In genomic region chr19:39399684-39400465, GRCh38 we compare ENCODE assay signal across 10 cellular contexts. TPM values are rescaled to one million over a fixed set of nuclear protein-coding genes. Genes with fewer than 3 reads are reported as not detected.
A peak's percentile ranks its signal among the peaks of the same experiment; 100 is the strongest.
DNase-seq lines count a peak whose midpoint lies in the region; ATAC-seq and TF ChIP-seq lines count a peak whose summit lies in the region.
"Had no signal": no experiment of that assay in that cellular context is flagged by ENCODE, and none has a peak within 500 bp of the region (broad histone marks: within the 10 kb centered on the region; RNA-seq: fewer than 3 reads in every experiment).

No MANE protein-coding gene starts in this region.

- no peak overlapping the region for H3K4me3 Mint-ChIP-seq in activated naive CD4-positive, alpha-beta T cell treated with anti-CD3 and anti-CD28 coated beads, Interleukin-2, amount 10 ng/mL, durations not matched to agents 7 days and 5 days
- H3K4me3 Mint-ChIP-seq in activated T-helper 2 cell treated with anti-CD3 and anti-CD28 coated beads, Interferon-gamma antibody, Interleukin-2, Interleukin-4, amounts not matched to agents 10 μg/mL and 5 μg/mL and 100 μg/mL, durations not matched to agents 14 hours and 24 hours and 36 hours (ENCODE audit: low read depth), result no peak overlapping the region

- H3K27me3 Mint-ChIP-seq in activated naive CD4-positive, alpha-beta T cell treated with anti-CD3 and anti-CD28 coated beads, Interleukin-2, amount 10 ng/mL, durations not matched to agents 7 days and 5 days, result no peaks in the 10 kb centered on the region
- H3K27me3 Mint-ChIP-seq in activated T-helper 2 cell treated with anti-CD3 and anti-CD28 coated beads, Interferon-gamma antibody, Interleukin-2, Interleukin-4, amounts not matched to agents 10 μg/mL and 5 μg/mL and 100 μg/mL, durations not matched to agents 14 hours and 24 hours and 36 hours (ENCODE audit: low read depth), result no peaks in the 10 kb centered on the region

- H3K9me3 Mint-ChIP-seq in activated naive CD4-positive, alpha-beta T cell treated with anti-CD3 and anti-CD28 coated beads, Interleukin-2, amount 10 ng/mL, durations not matched to agents 7 days and 5 days, result no peaks in the 10 kb centered on the region
- H3K9me3 Mint-ChIP-seq in activated T-helper 2 cell treated with anti-CD3 and anti-CD28 coated beads, Interferon-gamma antibody, Interleukin-2, Interleukin-4, amounts not matched to agents 10 μg/mL and 5 μg/mL and 100 μg/mL, durations not matched to agents 14 hours and 24 hours and 36 hours, result no peaks in the 10 kb centered on the region

- peaks cover 79% of the 10 kb centered on the region for H3K4me1 Mint-ChIP-seq in activated naive CD4-positive, alpha-beta T cell treated with anti-CD3 and anti-CD28 coated beads, Interleukin-2, amount 10 ng/mL, durations not matched to agents 7 days and 5 days
- H3K4me1 Mint-ChIP-seq in activated T-helper 2 cell treated with anti-CD3 and anti-CD28 coated beads, Interferon-gamma antibody, Interleukin-2, Interleukin-4, amounts not matched to agents 10 μg/mL and 5 μg/mL and 100 μg/mL, durations not matched to agents 14 hours and 24 hours and 36 hours (ENCODE audit: low read depth), result peaks cover 52% of the 10 kb centered on the region

- ATAC-seq in right lobe of liver, result no peak
- ATAC-seq in HG03378 (IDR thresholded peaks at IDR 0.05; ENCODE audit: unreplicated experiment), result no peak

- H3K4me3 ChIP-seq in right lobe of liver (no peak overlapping the region), thyroid gland (replicated peaks in 1 of 3) (no peak overlapping the region)

- DNase-seq in activated naive CD4-positive, alpha-beta T cell treated with anti-CD3 and anti-CD28 coated beads, Interleukin-2, amount 10 ng/mL, durations not matched to agents 7 days and 5 days, result no peak
- DNase-seq in activated naive CD4-positive, alpha-beta T cell (lab: John Stamatoyannopoulos, UW), result no peak
- no peak for DNase-seq in activated T-helper 2 cell treated with anti-CD3 and anti-CD28 coated beads, Interferon-gamma antibody, Interleukin-2, Interleukin-4, amounts not matched to agents 10 μg/mL and 5 μg/mL and 100 μg/mL, durations not matched to agents 14 hours and 24 hours and 36 hours (ENCODE audit: low spot score)
- DNase-seq in right lobe of liver (no peak), thyroid gland (peak; percentile 92 to 93), SK-N-DZ (ENCODE audit: low spot score) (no peak), NCI-H345 treated with DMSO at 0.1 percent for 48 hours (lab: John Stamatoyannopoulos, UW; ENCODE audit: unreplicated experiment) (no peak)
- DNase-seq: caudate nucleus, head of caudate nucleus had no signal

- TF ChIP-seq POLR2A in right lobe of liver (IDR thresholded peaks at IDR 0.05) (no peak), thyroid gland (IDR thresholded peaks at IDR 0.05) (peak in 1 of 2 donors; percentile 28)

- CTCF ChIA-PET in activated naive CD4-positive, alpha-beta T cell treated with anti-CD3 and anti-CD28 coated beads, Interleukin-2, amount 10 ng/mL, durations not matched to agents 7 days and 5 days (lab: Charles Lee), result interaction anchor here (3.2 to 4.3 kb wide), 2 partner anchors 8 to 12 kb away, joined by 29 to 32 read pairs; partner anchors contain the start of genes PLEKHG2 and ZFP36

- H3K36me3 ChIP-seq in right lobe of liver (no peaks in the 10 kb centered on the region), thyroid gland (peaks cover 0 to 4% of the 10 kb centered on the region in 2 donors)

- intact Hi-C loops in activated T-helper 2 cell treated with anti-CD3 and anti-CD28 coated beads, Interferon-gamma antibody, Interleukin-2, Interleukin-4, amounts not matched to agents 10 μg/mL and 5 μg/mL and 100 μg/mL, durations not matched to agents 14 hours and 24 hours and 36 hours (cut with micrococcal nuclease), result loop anchor here (5.0 to 10.0 kb wide), 2 partner anchors 132 to 545 kb away; partner anchors contain the start of gene EID2B
- intact Hi-C loops in right lobe of liver (cut with DNase I) (no loop called here), thyroid gland (cut with DNase I) (no loop called here)

- 91% methylated on average over 8 of the region's 8 CpGs for WGBS in right lobe of liver (ENCODE audit: insufficient coverage, low coverage, low lambda C conversion rate, missing lambda C conversion rate)
- 57 to 59% methylated on average over 8 of the region's 8 CpGs for WGBS in thyroid gland, 2 donors

- peak overlapping the region; percentile 65 to 99 (median 95) for H3K27ac ChIP-seq in right lobe of liver
- H3K27ac ChIP-seq in thyroid gland, result peak overlapping the region; percentile 74 to 100 (median 99)

- H3K9me3 ChIP-seq in right lobe of liver (no peaks in the 10 kb centered on the region), thyroid gland (no peaks in the 10 kb centered on the region)

- TF ChIP-seq CTCF in right lobe of liver (IDR thresholded peaks at IDR 0.05) (no peak), thyroid gland (IDR thresholded peaks at IDR 0.05) (no peak)

- peaks cover 0 to 66% (median 25%) of the 10 kb centered on the region in 4 donors for H3K4me1 ChIP-seq in right lobe of liver
- peaks cover 41 to 63% of the 10 kb centered on the region in 2 donors for H3K4me1 ChIP-seq in thyroid gland

- H3K27ac Mint-ChIP-seq in activated naive CD4-positive, alpha-beta T cell treated with anti-CD3 and anti-CD28 coated beads, Interleukin-2, amount 10 ng/mL, durations not matched to agents 7 days and 5 days, result peak overlapping the region; percentile 96
- H3K27ac Mint-ChIP-seq in activated T-helper 2 cell treated with anti-CD3 and anti-CD28 coated beads, Interferon-gamma antibody, Interleukin-2, Interleukin-4, amounts not matched to agents 10 μg/mL and 5 μg/mL and 100 μg/mL, durations not matched to agents 14 hours and 24 hours and 36 hours, result peak overlapping the region; percentile 39

- peaks cover 19% of the 10 kb centered on the region for H3K36me3 Mint-ChIP-seq in activated naive CD4-positive, alpha-beta T cell treated with anti-CD3 and anti-CD28 coated beads, Interleukin-2, amount 10 ng/mL, durations not matched to agents 7 days and 5 days
- peaks cover 25% of the 10 kb centered on the region for H3K36me3 Mint-ChIP-seq in activated T-helper 2 cell treated with anti-CD3 and anti-CD28 coated beads, Interferon-gamma antibody, Interleukin-2, Interleukin-4, amounts not matched to agents 10 μg/mL and 5 μg/mL and 100 μg/mL, durations not matched to agents 14 hours and 24 hours and 36 hours (ENCODE audit: low read depth)

- no peaks in the 10 kb centered on the region for H3K27me3 ChIP-seq in right lobe of liver
- no peaks in the 10 kb centered on the region for H3K27me3 ChIP-seq in thyroid gland

RNA-seq across cellular contexts. Expression of gene ZFP36, which starts 6.8 kb away (rescaled TPM):
- 45.4 and 46.9 TPM in 2 replicates for total RNA-seq in activated T-helper 2 cell treated with anti-CD3 and anti-CD28 coated beads, Interferon-gamma antibody, Interleukin-2, Interleukin-4, amounts not matched to agents 10 μg/mL and 5 μg/mL and 100 μg/mL, durations not matched to agents 14 hours and 24 hours and 36 hours
- total RNA-seq in right lobe of liver (100 to 1,000 TPM in 3 of 6 experiments, 10 to 100 TPM in 3; 28.3 to 156 (median 91.7) TPM), thyroid gland (100 to 1,000 TPM in 1 of 4 donors, 10 to 100 TPM in 3; 32.4 to 109 (median 62.4) TPM)
- 0.05 and 0.12 TPM in 2 replicates for polyA plus RNA-seq in SK-N-DZ (2014; cell fraction: cytosol; rRNA removed)
- polyA plus RNA-seq in SK-N-DZ (2014; cell fraction: nucleus; rRNA removed), result 0.25 and 3.2 TPM in 2 replicates

RNA-seq across cellular contexts. Expression of gene MED29, which starts 8.7 kb away (rescaled TPM):
- total RNA-seq in activated T-helper 2 cell treated with anti-CD3 and anti-CD28 coated beads, Interferon-gamma antibody, Interleukin-2, Interleukin-4, amounts not matched to agents 10 μg/mL and 5 μg/mL and 100 μg/mL, durations not matched to agents 14 hours and 24 hours and 36 hours, result 32.3 and 34.7 TPM in 2 replicates
- total RNA-seq in right lobe of liver, result 10 to 100 TPM; 19.4 to 38.1 (median 24.1) TPM
- 10 to 100 TPM; 44.3 to 77.5 (median 63.4) TPM for total RNA-seq in thyroid gland
- 22.6 and 23.4 TPM in 2 replicates for polyA plus RNA-seq in SK-N-DZ (2014; cell fraction: cytosol; rRNA removed)
- polyA plus RNA-seq in SK-N-DZ (2014; cell fraction: nucleus; rRNA removed), result 5.6 and 6.3 TPM in 2 replicates

RNA-seq across cellular contexts. Expression of gene PAF1, which starts 9.0 kb away (rescaled TPM):
- total RNA-seq in activated T-helper 2 cell treated with anti-CD3 and anti-CD28 coated beads, Interferon-gamma antibody, Interleukin-2, Interleukin-4, amounts not matched to agents 10 μg/mL and 5 μg/mL and 100 μg/mL, durations not matched to agents 14 hours and 24 hours and 36 hours, result 49.5 and 51.1 TPM in 2 replicates
- total RNA-seq in right lobe of liver (10 to 100 TPM; 18.6 to 34.9 (median 24.8) TPM), thyroid gland (10 to 100 TPM; 38.8 to 60.3 (median 50.8) TPM)
- polyA plus RNA-seq in SK-N-DZ (2014; cell fraction: cytosol; rRNA removed), result 22.7 and 24.5 TPM in 2 replicates
- 20.1 and 24.0 TPM in 2 replicates for polyA plus RNA-seq in SK-N-DZ (2014; cell fraction: nucleus; rRNA removed)

RNA-seq across cellular contexts. Expression of gene PLEKHG2, which starts 12.6 kb away (rescaled TPM):
- total RNA-seq in activated T-helper 2 cell treated with anti-CD3 and anti-CD28 coated beads, Interferon-gamma antibody, Interleukin-2, Interleukin-4, amounts not matched to agents 10 μg/mL and 5 μg/mL and 100 μg/mL, durations not matched to agents 14 hours and 24 hours and 36 hours, result 49.8 and 50.7 TPM in 2 replicates
- total RNA-seq in right lobe of liver (10 to 100 TPM in 1 of 6 experiments, 1 to 10 TPM in 5; 1.6 to 15.0 (median 6.3) TPM), thyroid gland (10 to 100 TPM in 2 of 4 donors, 1 to 10 TPM in 2; 8.2 to 29.1 (median 10.7) TPM)
- 6.1 and 6.7 TPM in 2 replicates for polyA plus RNA-seq in SK-N-DZ (2014; cell fraction: cytosol; rRNA removed)
- polyA plus RNA-seq in SK-N-DZ (2014; cell fraction: nucleus; rRNA removed), result 45.7 and 55.9 TPM in 2 replicates

RNA-seq across cellular contexts. Expression of gene RPS16, which starts 35.9 kb away (rescaled TPM):
- 2,627 and 2,674 TPM in 2 replicates for total RNA-seq in activated T-helper 2 cell treated with anti-CD3 and anti-CD28 coated beads, Interferon-gamma antibody, Interleukin-2, Interleukin-4, amounts not matched to agents 10 μg/mL and 5 μg/mL and 100 μg/mL, durations not matched to agents 14 hours and 24 hours and 36 hours
- total RNA-seq in right lobe of liver, result 100 to 1,000 TPM; 448 to 643 (median 568) TPM
- 1,000 to 10,000 TPM in 2 of 4 donors, 100 to 1,000 TPM in 2; 919 to 2,686 (median 1,277) TPM for total RNA-seq in thyroid gland
- polyA plus RNA-seq in SK-N-DZ (2014; cell fraction: cytosol; rRNA removed), result 33.7 and 54.4 TPM in 2 replicates
- polyA plus RNA-seq in SK-N-DZ (2014; cell fraction: nucleus; rRNA removed), result 34.5 and 39.1 TPM in 2 replicates

Comparison
In these comparisons a context has a peak if more than half of its experiments do, and no peak if none do; other contexts are left out.
1. DNase-seq: peak in thyroid gland (2 of 2); none in activated naive CD4-positive, alpha-beta T cell treated with anti-CD3 and anti-CD28 coated beads, Interleukin-2, amount 10 ng/mL, durations not matched to agents 7 days and 5 days (single experiment), activated naive CD4-positive, alpha-beta T cell (0 of 4), activated T-helper 2 cell treated with anti-CD3 and anti-CD28 coated beads, Interferon-gamma antibody, Interleukin-2, Interleukin-4, amounts not matched to agents 10 μg/mL and 5 μg/mL and 100 μg/mL, durations not matched to agents 14 hours and 24 hours and 36 hours (single experiment), right lobe of liver (0 of 3), SK-N-DZ (single experiment) and NCI-H345 treated with DMSO at 0.1 percent for 48 hours (single experiment).